ENCODE assay signal across 12 cellular contexts in the genomic region with DNA sequence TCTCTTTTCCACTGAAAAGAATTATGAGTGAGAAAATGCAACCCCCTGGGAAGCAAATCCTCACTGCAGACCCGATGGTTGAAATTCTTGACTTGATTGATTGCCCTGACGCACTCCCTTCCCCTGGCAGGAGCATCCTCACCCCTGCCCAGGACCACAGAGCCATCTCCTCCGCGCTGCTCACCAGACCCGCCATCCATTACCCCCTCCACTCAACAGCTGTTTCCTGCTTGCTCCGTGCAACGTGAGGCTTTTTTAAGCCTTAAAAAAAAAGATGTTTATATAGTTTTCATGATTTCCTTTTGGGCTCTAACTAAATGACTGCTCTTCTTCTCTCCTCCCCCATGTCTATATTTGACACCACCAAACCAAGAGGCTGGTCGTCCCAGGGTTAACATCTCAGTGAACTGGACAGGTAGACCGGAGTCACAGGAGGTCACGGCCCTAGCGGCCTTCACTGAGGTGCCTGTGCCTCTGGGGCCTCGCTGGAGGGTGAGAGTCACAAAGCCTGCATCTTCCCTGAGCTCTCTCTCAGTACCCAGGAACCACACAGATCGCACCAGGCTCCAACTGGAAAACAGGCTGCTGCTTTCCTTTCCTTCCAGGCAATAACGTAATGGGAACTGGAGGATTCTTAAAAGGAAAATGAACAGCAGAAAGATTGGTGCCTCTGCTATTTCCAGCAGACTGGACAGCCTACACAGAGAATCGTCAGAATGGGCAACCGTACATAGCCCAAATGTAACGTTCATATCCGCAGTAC. TPM values are rescaled to one million over a fixed set of nuclear protein-coding genes. Genes with fewer than 3 reads are reported as not detected.
A peak's percentile ranks its signal among the peaks of the same experiment; 100 is the strongest.
DNase-seq lines count a peak whose midpoint lies in the region; ATAC-seq and TF ChIP-seq lines count a peak whose summit lies in the region.
"Had no signal": no experiment of that assay in that cellular context is flagged by ENCODE, and none has a peak within 500 bp of the region (broad histone marks: within the 10 kb centered on the region; RNA-seq: fewer than 3 reads in every experiment).

No MANE protein-coding gene starts in this region.

- peaks cover 4% of the 10 kb centered on the region for H3K9me3 Mint-ChIP-seq in stimulated activated memory B cell treated with anti-CD40 and anti-IgM and Interleukin-4, amounts not matched to agents 10 μg/mL and 1 μg/mL and 100 μg/mL, for 72 hours

- H3K27ac ChIP-seq in transverse colon, result no peak overlapping the region
- H3K27ac ChIP-seq: A549, ascending aorta had no signal

- no peak for ATAC-seq in stimulated activated memory B cell treated with anti-CD40 and anti-IgM and Interleukin-4, amounts not matched to agents 10 μg/mL and 1 μg/mL and 100 μg/mL, for 72 hours
- ATAC-seq in GM19023 (IDR thresholded peaks at IDR 0.05; ENCODE audit: unreplicated experiment) (no peak), GM21717 (IDR thresholded peaks at IDR 0.05; ENCODE audit: unreplicated experiment) (no peak)
- ATAC-seq: A549, Panc1 had no signal

- peak; percentile 50 for DNase-seq in NCI-H82 (lab: John Stamatoyannopoulos, UW)
- no peak for DNase-seq in NCI-H82 treated with DMSO at 0.1 percent for 48 hours (lab: John Stamatoyannopoulos, UW; ENCODE audit: unreplicated experiment)
- peak; percentile 51 for DNase-seq in SHP77 treated with DMSO at 0.1 percent for 48 hours (lab: John Stamatoyannopoulos, UW)
- DNase-seq in fibroblast of mammary gland (ENCODE audit: low read depth), result peak; percentile 3
- no peak for DNase-seq in transverse colon
- DNase-seq: DMS53 had no signal

- H3K4me3 ChIP-seq in fibroblast of mammary gland (ENCODE audit: control insufficient read depth, low read depth, low read length), result no peak overlapping the region
- H3K4me3 ChIP-seq in transverse colon, result no peak overlapping the region
- H3K4me3 ChIP-seq: A549, ascending aorta had no signal

- WGBS in transverse colon (ENCODE audit: low coverage in 1 of 2), 2 donors, result 56 to 57% methylated on average over 13 to 18 of the region's 18 CpGs

- H3K27me3 Mint-ChIP-seq in stimulated activated memory B cell treated with anti-CD40 and anti-IgM and Interleukin-4, amounts not matched to agents 10 μg/mL and 1 μg/mL and 100 μg/mL, for 72 hours, result peaks cover 67% of the 10 kb centered on the region

- H3K4me3 Mint-ChIP-seq in stimulated activated memory B cell treated with anti-CD40 and anti-IgM and Interleukin-4, amounts not matched to agents 10 μg/mL and 1 μg/mL and 100 μg/mL, for 72 hours, result peak overlapping the region; percentile 24

- intact Hi-C loops in transverse colon (cut with DNase I; ENCODE audit: low total_unique reads), result no loop called here

- H3K36me3 Mint-ChIP-seq in stimulated activated memory B cell treated with anti-CD40 and anti-IgM and Interleukin-4, amounts not matched to agents 10 μg/mL and 1 μg/mL and 100 μg/mL, for 72 hours, result no peaks in the 10 kb centered on the region

- no peak for TF ChIP-seq EP300 in transverse colon (IDR thresholded peaks at IDR 0.05; ENCODE audit: low read depth)

- in situ Hi-C loops in transverse colon (cut with MboI; ENCODE audit: low pct_ligation_motif_present in 1 of 4, low pct_unique_long_range_greater_than_20kb in 1 of 4, low sequenced_read_pairs in 3 of 4), result no loop called here

- TF ChIP-seq POLR2A in transverse colon (IDR thresholded peaks at IDR 0.05), result no peak

- H3K27ac Mint-ChIP-seq in stimulated activated memory B cell treated with anti-CD40 and anti-IgM and Interleukin-4, amounts not matched to agents 10 μg/mL and 1 μg/mL and 100 μg/mL, for 72 hours, result peak overlapping the region; percentile 17

- H3K27me3 ChIP-seq in transverse colon, result peaks cover 11% of the 10 kb centered on the region
- H3K27me3 ChIP-seq: ascending aorta had no signal

- peaks cover 0 to 3% (median 0%) of the 10 kb centered on the region in 4 donors for H3K4me1 ChIP-seq in transverse colon
- H3K4me1 ChIP-seq: ascending aorta had no signal

- peaks cover 14% of the 10 kb centered on the region for H3K4me1 Mint-ChIP-seq in stimulated activated memory B cell treated with anti-CD40 and anti-IgM and Interleukin-4, amounts not matched to agents 10 μg/mL and 1 μg/mL and 100 μg/mL, for 72 hours

- no peaks in the 10 kb centered on the region for H3K36me3 ChIP-seq in transverse colon
- H3K36me3 ChIP-seq: ascending aorta had no signal

- TF ChIP-seq CTCF in fibroblast of mammary gland (conservative IDR thresholded peaks at IDR 0.05; ENCODE audit: control insufficient read depth, insufficient read depth, low read depth, low read length) (no peak), transverse colon (IDR thresholded peaks at IDR 0.05) (no peak)

- no peaks in the 10 kb centered on the region for H3K9me3 ChIP-seq in transverse colon
- H3K9me3 ChIP-seq: A549, ascending aorta had no signal

RNA-seq across cellular contexts. Expression of gene ZBTB18, which starts 49.8 kb away (rescaled TPM):
- total RNA-seq in transverse colon, result 10 to 100 TPM in 3 of 4 donors, 1 to 10 TPM in 1; 4.1 to 32.8 (median 17.7) TPM

Comparison
In these comparisons a context has a peak if more than half of its experiments do, and no peak if none do; other contexts are left out.
1. DNase-seq: peak in NCI-H82 (single experiment), SHP77 treated with DMSO at 0.1 percent for 48 hours (single experiment) and fibroblast of mammary gland (single experiment); none in NCI-H82 treated with DMSO at 0.1 percent for 48 hours (single experiment) and transverse colon (single experiment).